In genomic region chr4:80897537-80898303, GRCh38 we compare ENCODE assay signal across 12 cellular contexts.
DNase-seq lines count a peak whose midpoint lies in the region; ATAC-seq, FAIRE-seq and TF ChIP-seq lines count a peak whose summit lies in the region.
"Had no signal": no experiment of that assay in that cellular context is flagged by ENCODE, and none has a peak within 500 bp of the region (broad histone marks: within the 10 kb centered on the region; RNA-seq: fewer than 3 reads in every experiment).

No MANE protein-coding gene starts in this region.

- DNase-seq in MM.1S: peak; percentile 65
- DNase-seq in SW 1271 (lab: John Stamatoyannopoulos, UW): no peak
- DNase-seq in stimulated activated CD4-positive, alpha-beta T cell treated with anti-CD3 and anti-CD28 coated beads, Interleukin-15, amount 100 ng/mL, for 24 hours: no peak
- DNase-seq in NCI-H128 (lab: John Stamatoyannopoulos, UW; ENCODE audit: unreplicated experiment): no peak
- no peak for DNase-seq in HTR-8/SVneo (ENCODE audit: insufficient read length, low spot score)
- DNase-seq: activated B cell treated with CpG ODN at 0.5 μM for 24 hours, GF-D8, SHP77 had no signal

- no peak for TF ChIP-seq CTCF in MM.1S (IDR thresholded peaks at IDR 0.05; ENCODE audit: low read length)

- no peaks in the 10 kb centered on the region for H3K9me3 ChIP-seq in MM.1S (replicated peaks; ENCODE audit: insufficient read depth, low read length)

- H3K36me3 ChIP-seq in MM.1S (replicated peaks; ENCODE audit: insufficient read depth, low read length): no peaks in the 10 kb centered on the region

- H3K9ac ChIP-seq in MM.1S (ENCODE audit: low read length): no peak overlapping the region

- no peaks in the 10 kb centered on the region for H3K4me1 ChIP-seq in MM.1S (ENCODE audit: low read length)

- H3K79me2 ChIP-seq in MM.1S (ENCODE audit: low read length): no peaks in the 10 kb centered on the region

- H3K4me3 ChIP-seq in MM.1S (ENCODE audit: low read length): no peak overlapping the region

- H3K27ac ChIP-seq in MM.1S (ENCODE audit: low read length): no peak overlapping the region

- no peak for FAIRE-seq in HTR-8/SVneo (lab: Jason Lieb, UNC)

- no peaks in the 10 kb centered on the region for H3F3A ChIP-seq in MM.1S (ENCODE audit: insufficient read depth, low read length)

- H2AFZ ChIP-seq in MM.1S (ENCODE audit: low read length): no peak overlapping the region

- no peaks in the 10 kb centered on the region for H3K27me3 ChIP-seq in MM.1S (replicated peaks; ENCODE audit: insufficient read depth, low read length)

- peak overlapping the region; percentile 15; the same call in 1 of the 2 replicates for H3K4me2 ChIP-seq in MM.1S (ENCODE audit: low read depth, low read length)

- peak; percentile 58 for ATAC-seq in GM18508 (IDR thresholded peaks at IDR 0.05; ENCODE audit: insufficient read depth, unreplicated experiment)
- ATAC-seq in GM19467 (IDR thresholded peaks at IDR 0.05; ENCODE audit: unreplicated experiment): peak; percentile 78
- ATAC-seq in HG02938 (IDR thresholded peaks at IDR 0.05; ENCODE audit: unreplicated experiment): peak; percentile 80
- ATAC-seq: HCT116 had no signal

- H4K20me1 ChIP-seq in MM.1S (ENCODE audit: insufficient read depth, low read length): no peaks in the 10 kb centered on the region

- H3K9me2 ChIP-seq in MM.1S (replicated peaks; ENCODE audit: insufficient read depth, low read length): no peaks in the 10 kb centered on the region
